Comparison of ENCODE assay signal across 8 cellular contexts in genomic region chr5:32172186-32172901, GRCh38. TPM values are rescaled to one million over a fixed set of nuclear protein-coding genes. Genes with fewer than 3 reads are reported as not detected.
A peak's percentile ranks its signal among the peaks of the same experiment; 100 is the strongest.
DNase-seq lines count a peak whose midpoint lies in the region; ATAC-seq and TF ChIP-seq lines count a peak whose summit lies in the region.
"Not testable (repeated sequence)": the region's sequence is repeated elsewhere in the genome, so short reads cannot be mapped to it uniquely, and the experiment has no call there.

No MANE protein-coding gene starts in this region.

- CTCF ChIA-PET in T-cell (lab: Charles Lee), result interaction anchor here (0.6 to 1.2 kb wide), 3 partner anchors 21 to 214 kb away, joined by 4 to 5 read pairs (median 4); no protein-coding TSS in a partner anchor

- H3K36me3 ChIP-seq in DND-41 (ENCODE audit: insufficient read depth, low read length), result peaks cover 44% of the 10 kb centered on the region
- peaks cover 0 to 21% (median 0%) of the 10 kb centered on the region in 3 donors for H3K36me3 ChIP-seq in tibial nerve

- TF ChIP-seq POLR2A in tibial nerve (IDR thresholded peaks at IDR 0.05), result not testable (repeated sequence)

- not testable (repeated sequence) for TF ChIP-seq CTCF in DND-41 (IDR thresholded peaks at IDR 0.05; ENCODE audit: borderline replicate concordance, extremely low read depth, low read length, poor library complexity, severe bottlenecking); epithelial cell of proximal tubule (conservative IDR thresholded peaks at IDR 0.05; ENCODE audit: low read depth, low read length); progenitor cell of endocrine pancreas (IDR thresholded peaks at IDR 0.05; ENCODE audit: unreplicated experiment); tibial nerve (IDR thresholded peaks at IDR 0.05)

- peaks cover 31% of the 10 kb centered on the region for H3K4me1 ChIP-seq in DND-41 (ENCODE audit: insufficient read depth, low read length)
- H3K4me1 ChIP-seq in tibial nerve, result peaks cover 0 to 62% (median 36%) of the 10 kb centered on the region in 4 donors

- H3K4me1 Mint-ChIP-seq in T-cell (peaks cover 43 to 49% (median 45%) of the 10 kb centered on the region in 3 donors), progenitor cell of endocrine pancreas (ENCODE audit: low read depth) (peaks cover 17% of the 10 kb centered on the region)

- WGBS in tibial nerve, 2 donors, result 7 to 9% methylated on average over 34 of the region's 34 CpGs

- H3K27me3 ChIP-seq in DND-41 (ENCODE audit: insufficient read depth, low read length, poor library complexity); tibial nerve: not testable (repeated sequence)

- H3K27me3 Mint-ChIP-seq in T-cell, progenitor cell of endocrine pancreas: not testable (repeated sequence)

- peak overlapping the region; percentile 62 for H3K4me2 ChIP-seq in DND-41 (ENCODE audit: insufficient read depth, low read length)

- TF ChIP-seq EP300 in tibial nerve (IDR thresholded peaks at IDR 0.05), result not testable (repeated sequence)

- peak overlapping the region; percentile 97 for H2AFZ ChIP-seq in DND-41 (ENCODE audit: low read depth, low read length)

- peak overlapping the region; percentile 94 for H3K9ac ChIP-seq in DND-41 (ENCODE audit: low read depth, low read length)

- not testable (repeated sequence) for ATAC-seq in DND-41 (ENCODE audit: insufficient read depth, low read depth); T-cell (replicated peaks in 1 of 4); activated naive CD4-positive, alpha-beta T cell treated with anti-CD3 and anti-CD28 coated beads, Interleukin-2, amount 50 U/mL, for 72 hours; left lobe of liver

- H3K4me3 ChIP-seq in DND-41 (ENCODE audit: low read depth in 1 of 2, low read length in 2 of 2) (peak overlapping the region; percentile 81 to 90), epithelial cell of proximal tubule (ENCODE audit: low read depth, low read length) (peak overlapping the region; percentile 85), tibial nerve (peak overlapping the region; percentile 83 to 93 (median 91))

- H3K36me3 Mint-ChIP-seq in T-cell (peaks cover 32% of the 10 kb centered on the region), progenitor cell of endocrine pancreas (ENCODE audit: insufficient read depth) (peaks cover 14% of the 10 kb centered on the region)
- peaks cover 26 to 48% of the 10 kb centered on the region in 2 donors for H3K36me3 Mint-ChIP-seq in activated naive CD4-positive, alpha-beta T cell treated with anti-CD3 and anti-CD28 coated beads, Interleukin-2, amount 50 U/mL, for 72 hours

- H3K27ac Mint-ChIP-seq in T-cell, result peak overlapping the region; percentile 96 to 97
- H3K27ac Mint-ChIP-seq in activated naive CD4-positive, alpha-beta T cell treated with anti-CD3 and anti-CD28 coated beads, Interleukin-2, amount 50 U/mL, for 72 hours, result peak overlapping the region; percentile 99 to 100
- peak overlapping the region; percentile 99 for H3K27ac Mint-ChIP-seq in progenitor cell of endocrine pancreas

- H3K9me3 Mint-ChIP-seq in T-cell; activated naive CD4-positive, alpha-beta T cell treated with anti-CD3 and anti-CD28 coated beads, Interleukin-2, amount 50 U/mL, for 72 hours; progenitor cell of endocrine pancreas (ENCODE audit: low read depth): not testable (repeated sequence)

- H3K4me3 Mint-ChIP-seq in T-cell (peak overlapping the region; percentile 97 to 99 (median 97)), progenitor cell of endocrine pancreas (ENCODE audit: low read depth) (peak overlapping the region; percentile 100)

- H3K27ac ChIP-seq in DND-41 (ENCODE audit: low read length), result peak overlapping the region; percentile 96
- H3K27ac ChIP-seq in tibial nerve, result peak overlapping the region; percentile 98 to 100 (median 99)

- not testable (repeated sequence) for H3K9me3 ChIP-seq in DND-41 (ENCODE audit: insufficient read depth, low read length, severe bottlenecking); tibial nerve

- POLR2A ChIA-PET in T-cell (lab: Charles Lee), result interaction anchor here (0.5 to 0.6 kb wide), 3 partner anchors 28 to 430 kb away, joined by 3 read pairs; no protein-coding TSS in a partner anchor

- peak; percentile 39 for DNase-seq in DND-41
- peak; percentile 38 for DNase-seq in NAMALWA (ENCODE audit: low spot score)
- DNase-seq in T-cell, result peak in 14 of 34 experiments; percentile 2 to 19 (median 7)
- DNase-seq in activated naive CD4-positive, alpha-beta T cell treated with anti-CD3 and anti-CD28 coated beads, Interleukin-2, amount 50 U/mL, for 72 hours (ENCODE audit: low spot score in 2 of 2), result peak in 1 of 2 donors; percentile 12
- DNase-seq in epithelial cell of proximal tubule (ENCODE audit: low read depth); progenitor cell of endocrine pancreas (ENCODE audit: low spot score, unreplicated experiment): not testable (repeated sequence)
- peak; percentile 47 for DNase-seq in left lobe of liver (ENCODE audit: low spot score)
- DNase-seq in tibial nerve (ENCODE audit: low spot score in 2 of 2), result peak in 1 of 2 donors; percentile 11

- H4K20me1 ChIP-seq in DND-41 (ENCODE audit: insufficient read depth, low read length), result peaks cover 25% of the 10 kb centered on the region

- peaks cover 72% of the 10 kb centered on the region for H3K79me2 ChIP-seq in DND-41 (ENCODE audit: insufficient read depth, low read length)

RNA-seq across cellular contexts. Expression of gene GOLPH3, which starts 1.8 kb away (rescaled TPM):
- total RNA-seq in T-cell (10 to 100 TPM; 49.3 to 87.6 (median 73.8) TPM), epithelial cell of proximal tubule (65.0 and 83.8 TPM in 2 replicates), left lobe of liver (66.6 TPM), progenitor cell of endocrine pancreas (79.3 and 80.8 TPM in 2 replicates), tibial nerve (100 to 1,000 TPM in 2 of 4 donors, 10 to 100 TPM in 2; 90.6 to 115 (median 102) TPM)
- 10 to 100 TPM; 35.9 to 56.9 TPM for total RNA-seq in activated naive CD4-positive, alpha-beta T cell treated with anti-CD3 and anti-CD28 coated beads, Interleukin-2, amount 50 U/mL, for 72 hours
